8 cellular contexts compared by ENCODE assay signal in the genomic region with DNA sequence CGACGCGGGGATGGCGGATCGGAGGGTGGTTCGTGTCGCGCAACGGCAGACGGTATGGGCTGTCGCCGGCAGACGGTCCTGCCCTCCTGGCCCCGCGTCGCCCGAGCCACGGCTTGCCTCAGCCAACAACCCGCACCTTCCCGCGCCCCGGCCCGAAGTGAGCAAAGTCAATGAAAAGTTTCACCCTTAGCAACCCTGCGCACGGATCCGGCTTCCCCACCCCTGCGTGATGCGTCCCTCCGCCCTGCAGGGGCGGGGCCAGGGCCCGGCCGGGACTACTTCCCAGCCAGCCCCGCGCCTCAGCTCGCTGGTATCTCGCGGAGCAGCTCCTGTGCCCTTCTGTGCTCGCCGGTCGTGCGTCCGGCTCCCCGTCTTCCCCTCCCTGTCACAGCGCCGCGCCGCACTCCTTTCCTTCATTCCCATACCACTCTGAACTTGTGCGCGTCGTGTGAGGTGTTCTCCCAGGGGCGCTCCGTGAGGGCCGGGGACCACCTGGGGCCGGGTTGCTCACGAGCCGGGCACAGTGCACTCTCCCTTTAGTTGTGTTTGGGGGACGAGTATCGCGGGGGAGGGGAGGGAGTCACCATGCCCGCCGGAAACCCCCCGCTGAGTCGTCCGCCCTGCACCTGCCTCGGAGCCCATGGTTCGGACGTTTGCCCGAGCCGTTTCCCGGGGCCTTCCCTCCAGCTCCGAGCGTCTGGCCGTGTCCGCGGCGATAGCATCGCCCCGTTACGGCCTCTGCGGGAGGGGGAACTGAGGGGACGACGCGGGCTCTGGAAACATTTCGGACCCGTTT. TPM values are rescaled to one million over a fixed set of nuclear protein-coding genes. Genes with fewer than 3 reads are reported as not detected.
DNase-seq lines count a peak whose midpoint lies in the region; ATAC-seq and TF ChIP-seq lines count a peak whose summit lies in the region.

A gene with protein sequence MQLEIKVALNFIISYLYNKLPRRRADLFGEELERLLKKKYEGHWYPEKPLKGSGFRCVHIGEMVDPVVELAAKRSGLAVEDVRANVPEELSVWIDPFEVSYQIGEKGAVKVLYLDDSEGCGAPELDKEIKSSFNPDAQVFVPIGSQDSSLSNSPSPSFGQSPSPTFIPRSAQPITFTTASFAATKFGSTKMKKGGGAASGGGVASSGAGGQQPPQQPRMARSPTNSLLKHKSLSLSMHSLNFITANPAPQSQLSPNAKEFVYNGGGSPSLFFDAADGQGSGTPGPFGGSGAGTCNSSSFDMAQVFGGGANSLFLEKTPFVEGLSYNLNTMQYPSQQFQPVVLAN (minus strand): TSS at position 163 of the 796 bp plus-strand sequence. CDS start 9,456 bp downstream, outside the sequence.

- H3K9me3 ChIP-seq in ovary (no peaks in the 10 kb centered on the region), thymus (ENCODE audit: control insufficient read depth) (no peaks in the 10 kb centered on the region)

- no peaks in the 10 kb centered on the region for H3K36me3 ChIP-seq in ovary
- no peaks in the 10 kb centered on the region for H3K36me3 ChIP-seq in thymus (ENCODE audit: control insufficient read depth, insufficient read depth)

- intact Hi-C loops in head of caudate nucleus (cut with DNase I) = no loop called here
- intact Hi-C loops in ovary (cut with DNase I) = no loop called here

- no peaks in the 10 kb centered on the region for H3K9me3 Mint-ChIP-seq in activated naive CD8-positive, alpha-beta T cell treated with anti-CD3 and anti-CD28 coated beads, Interleukin-2, amount 10 ng/mL, durations not matched to agents 7 days and 5 days

- H3K27me3 ChIP-seq in ovary = no peaks in the 10 kb centered on the region
- H3K27me3 ChIP-seq in thymus (ENCODE audit: control insufficient read depth, insufficient read depth) = no peaks in the 10 kb centered on the region

- H3K36me3 Mint-ChIP-seq in activated naive CD8-positive, alpha-beta T cell treated with anti-CD3 and anti-CD28 coated beads, Interleukin-2, amount 10 ng/mL, durations not matched to agents 7 days and 5 days = peaks cover 3% of the 10 kb centered on the region

- H3K4me3 Mint-ChIP-seq in activated naive CD8-positive, alpha-beta T cell treated with anti-CD3 and anti-CD28 coated beads, Interleukin-2, amount 10 ng/mL, durations not matched to agents 7 days and 5 days = peak within 1 kb of the TSS; percentile 84

- peak; percentile 99 for TF ChIP-seq POLR2A in ovary (IDR thresholded peaks at IDR 0.05)

- DNase-seq in ELF-1 (ENCODE audit: low read depth, low spot score) (peak; percentile 97), NCI-H128 (lab: John Stamatoyannopoulos, UW; ENCODE audit: unreplicated experiment) (peak; percentile 76), SW 1271 (lab: John Stamatoyannopoulos, UW) (peak; percentile 72 to 88), head of caudate nucleus (peak; percentile 91 to 99 (median 97)), ovary (peak; percentile 96 to 98 (median 97))
- DNase-seq in activated naive CD8-positive, alpha-beta T cell treated with anti-CD3 and anti-CD28 coated beads, Interleukin-2, amount 10 ng/mL, durations not matched to agents 7 days and 5 days = peak; percentile 97

- H3K27ac ChIP-seq in ovary (peak within 1 kb of the TSS; percentile 96 to 98), thymus (ENCODE audit: low read depth) (peak within 1 kb of the TSS; percentile 99)

- H3K4me1 Mint-ChIP-seq in activated naive CD8-positive, alpha-beta T cell treated with anti-CD3 and anti-CD28 coated beads, Interleukin-2, amount 10 ng/mL, durations not matched to agents 7 days and 5 days = peaks cover 20% of the 10 kb centered on the region

- H3K4me1 ChIP-seq in ovary (ENCODE audit: insufficient read depth) = peaks cover 6% of the 10 kb centered on the region
- peaks cover 3% of the 10 kb centered on the region for H3K4me1 ChIP-seq in thymus (ENCODE audit: control insufficient read depth, insufficient read depth, low read length)

- H3K4me3 ChIP-seq in ovary (peak within 1 kb of the TSS; percentile 94), thymus (ENCODE audit: low read length) (peak within 1 kb of the TSS; percentile 96)

- POLR2A ChIA-PET in activated naive CD8-positive, alpha-beta T cell treated with anti-CD3 and anti-CD28 coated beads, Interleukin-2, amount 10 ng/mL, durations not matched to agents 7 days and 5 days (lab: Charles Lee) = interaction anchor here (0.6 to 5.8 kb wide), 31 partner anchors 8 to 718 kb away, joined by 3 to 142 read pairs (median 4); a partner anchor contains a TSS

- peak within 1 kb of the TSS; percentile 96 for H3K27ac Mint-ChIP-seq in activated naive CD8-positive, alpha-beta T cell treated with anti-CD3 and anti-CD28 coated beads, Interleukin-2, amount 10 ng/mL, durations not matched to agents 7 days and 5 days

- no peaks in the 10 kb centered on the region for H3K27me3 Mint-ChIP-seq in activated naive CD8-positive, alpha-beta T cell treated with anti-CD3 and anti-CD28 coated beads, Interleukin-2, amount 10 ng/mL, durations not matched to agents 7 days and 5 days

- ATAC-seq in HG02571 (IDR thresholded peaks at IDR 0.05; ENCODE audit: unreplicated experiment) = peak; percentile 36
- ATAC-seq in activated naive CD8-positive, alpha-beta T cell treated with anti-CD3 and anti-CD28 coated beads, Interleukin-2, amount 10 ng/mL, durations not matched to agents 7 days and 5 days (ENCODE audit: low read depth) = peak; percentile 57

- peak; percentile 45 for TF ChIP-seq EP300 in ovary (IDR thresholded peaks at IDR 0.05)

- WGBS in ovary, 3 donors = 0% methylated on average over 72 to 85 of the region's 85 CpGs
- under 1% methylated on average over 85 of the region's 85 CpGs for WGBS in thymus

- no peak for TF ChIP-seq CTCF in ovary (IDR thresholded peaks at IDR 0.05)

RNA-seq across cellular contexts. Expression of the gene that starts here (rescaled TPM):
- total RNA-seq in activated naive CD8-positive, alpha-beta T cell treated with anti-CD3 and anti-CD28 coated beads, Interleukin-2, amount 10 ng/mL, durations not matched to agents 7 days and 5 days = 10 to 100 TPM; 35.7 to 35.9 TPM
- total RNA-seq in ovary = 100 to 1,000 TPM in 1 of 7 donors, 10 to 100 TPM in 6; 24.0 to 110 (median 83.9) TPM
- polyA plus RNA-seq in ovary = 10 to 100 TPM; 22.8 to 40.3 TPM
- 17.3 TPM for polyA plus RNA-seq in thymus

Comparison
In these comparisons a context has a peak if more than half of its experiments do, and no peak if none do; other contexts are left out.
1. Peak in every context shown above with its lines: DNase-seq, ATAC-seq, H3K4me3 ChIP-seq and H3K27ac ChIP-seq.